In the genomic region with DNA sequence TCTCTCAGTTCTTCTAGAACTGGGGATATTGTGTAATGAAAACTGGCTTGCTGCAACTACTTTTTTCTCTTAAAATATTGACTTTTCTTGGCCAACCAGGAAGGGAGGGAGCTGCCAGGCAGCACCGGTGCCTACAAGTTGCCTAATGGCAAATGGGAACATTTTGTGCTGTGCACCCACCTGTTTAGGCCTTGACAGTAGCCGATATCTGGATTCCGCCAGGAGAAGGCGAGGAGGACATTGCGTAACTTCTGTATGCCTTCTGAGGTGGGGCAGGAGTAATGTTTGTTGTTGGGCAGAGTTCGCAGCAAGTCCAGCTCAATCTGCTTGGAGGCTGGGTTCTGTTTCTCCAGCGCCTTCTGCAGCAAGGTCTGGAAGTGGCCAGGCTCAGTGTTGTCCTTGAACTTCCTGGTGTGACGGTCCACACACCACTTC, we compare ENCODE assay signal across 1 cellular context.
TF ChIP-seq lines count a peak whose summit lies in the region.

No MANE protein-coding gene starts in this region.

TF ChIP-seq in HepG2, 621 proteins besides CTCF, POLR2A, EP300 and RAD21 (continued from another document and continues in another):
- TF ChIP-seq, protein P1, sequence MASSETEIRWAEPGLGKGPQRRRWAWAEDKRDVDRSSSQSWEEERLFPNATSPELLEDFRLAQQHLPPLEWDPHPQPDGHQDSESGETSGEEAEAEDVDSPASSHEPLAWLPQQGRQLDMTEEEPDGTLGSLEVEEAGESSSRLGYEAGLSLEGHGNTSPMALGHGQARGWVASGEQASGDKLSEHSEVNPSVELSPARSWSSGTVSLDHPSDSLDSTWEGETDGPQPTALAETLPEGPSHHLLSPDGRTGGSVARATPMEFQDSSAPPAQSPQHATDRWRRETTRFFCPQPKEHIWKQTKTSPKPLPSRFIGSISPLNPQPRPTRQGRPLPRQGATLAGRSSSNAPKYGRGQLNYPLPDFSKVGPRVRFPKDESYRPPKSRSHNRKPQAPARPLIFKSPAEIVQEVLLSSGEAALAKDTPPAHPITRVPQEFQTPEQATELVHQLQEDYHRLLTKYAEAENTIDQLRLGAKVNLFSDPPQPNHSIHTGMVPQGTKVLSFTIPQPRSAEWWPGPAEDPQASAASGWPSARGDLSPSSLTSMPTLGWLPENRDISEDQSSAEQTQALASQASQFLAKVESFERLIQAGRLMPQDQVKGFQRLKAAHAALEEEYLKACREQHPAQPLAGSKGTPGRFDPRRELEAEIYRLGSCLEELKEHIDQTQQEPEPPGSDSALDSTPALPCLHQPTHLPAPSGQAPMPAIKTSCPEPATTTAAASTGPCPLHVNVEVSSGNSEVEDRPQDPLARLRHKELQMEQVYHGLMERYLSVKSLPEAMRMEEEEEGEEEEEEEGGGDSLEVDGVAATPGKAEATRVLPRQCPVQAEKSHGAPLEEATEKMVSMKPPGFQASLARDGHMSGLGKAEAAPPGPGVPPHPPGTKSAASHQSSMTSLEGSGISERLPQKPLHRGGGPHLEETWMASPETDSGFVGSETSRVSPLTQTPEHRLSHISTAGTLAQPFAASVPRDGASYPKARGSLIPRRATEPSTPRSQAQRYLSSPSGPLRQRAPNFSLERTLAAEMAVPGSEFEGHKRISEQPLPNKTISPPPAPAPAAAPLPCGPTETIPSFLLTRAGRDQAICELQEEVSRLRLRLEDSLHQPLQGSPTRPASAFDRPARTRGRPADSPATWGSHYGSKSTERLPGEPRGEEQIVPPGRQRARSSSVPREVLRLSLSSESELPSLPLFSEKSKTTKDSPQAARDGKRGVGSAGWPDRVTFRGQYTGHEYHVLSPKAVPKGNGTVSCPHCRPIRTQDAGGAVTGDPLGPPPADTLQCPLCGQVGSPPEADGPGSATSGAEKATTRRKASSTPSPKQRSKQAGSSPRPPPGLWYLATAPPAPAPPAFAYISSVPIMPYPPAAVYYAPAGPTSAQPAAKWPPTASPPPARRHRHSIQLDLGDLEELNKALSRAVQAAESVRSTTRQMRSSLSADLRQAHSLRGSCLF (CRISPR knock-in tag; IDR thresholded peaks at IDR 0.05; ENCODE audit: borderline replicate concordance) = no peak
- no peak for TF ChIP-seq MTF1 (CRISPR knock-in tag; IDR thresholded peaks at IDR 0.05)
- no peak for TF ChIP-seq RBFOX2 (IDR thresholded peaks at IDR 0.05; ENCODE audit: low read depth, low read length)
- TF ChIP-seq ARID2 (CRISPR knock-in tag; IDR thresholded peaks at IDR 0.05; ENCODE audit: borderline replicate concordance) = no peak
- no peak for TF ChIP-seq IKZF4 (CRISPR knock-in tag; IDR thresholded peaks at IDR 0.05; ENCODE audit: borderline replicate concordance, low read depth, not compliant biosample characterization)
- no peak for TF ChIP-seq HMG20B (CRISPR knock-in tag; conservative IDR thresholded peaks at IDR 0.05)
- no peak for TF ChIP-seq DMAP1 (CRISPR knock-in tag; IDR thresholded peaks at IDR 0.05)
- 0 out of 2 replicates have a peak, but pooled peaks have one; percentile 47 for TF ChIP-seq ZNF501 (CRISPR knock-in tag; IDR thresholded peaks at IDR 0.05)
- TF ChIP-seq, protein P2, sequence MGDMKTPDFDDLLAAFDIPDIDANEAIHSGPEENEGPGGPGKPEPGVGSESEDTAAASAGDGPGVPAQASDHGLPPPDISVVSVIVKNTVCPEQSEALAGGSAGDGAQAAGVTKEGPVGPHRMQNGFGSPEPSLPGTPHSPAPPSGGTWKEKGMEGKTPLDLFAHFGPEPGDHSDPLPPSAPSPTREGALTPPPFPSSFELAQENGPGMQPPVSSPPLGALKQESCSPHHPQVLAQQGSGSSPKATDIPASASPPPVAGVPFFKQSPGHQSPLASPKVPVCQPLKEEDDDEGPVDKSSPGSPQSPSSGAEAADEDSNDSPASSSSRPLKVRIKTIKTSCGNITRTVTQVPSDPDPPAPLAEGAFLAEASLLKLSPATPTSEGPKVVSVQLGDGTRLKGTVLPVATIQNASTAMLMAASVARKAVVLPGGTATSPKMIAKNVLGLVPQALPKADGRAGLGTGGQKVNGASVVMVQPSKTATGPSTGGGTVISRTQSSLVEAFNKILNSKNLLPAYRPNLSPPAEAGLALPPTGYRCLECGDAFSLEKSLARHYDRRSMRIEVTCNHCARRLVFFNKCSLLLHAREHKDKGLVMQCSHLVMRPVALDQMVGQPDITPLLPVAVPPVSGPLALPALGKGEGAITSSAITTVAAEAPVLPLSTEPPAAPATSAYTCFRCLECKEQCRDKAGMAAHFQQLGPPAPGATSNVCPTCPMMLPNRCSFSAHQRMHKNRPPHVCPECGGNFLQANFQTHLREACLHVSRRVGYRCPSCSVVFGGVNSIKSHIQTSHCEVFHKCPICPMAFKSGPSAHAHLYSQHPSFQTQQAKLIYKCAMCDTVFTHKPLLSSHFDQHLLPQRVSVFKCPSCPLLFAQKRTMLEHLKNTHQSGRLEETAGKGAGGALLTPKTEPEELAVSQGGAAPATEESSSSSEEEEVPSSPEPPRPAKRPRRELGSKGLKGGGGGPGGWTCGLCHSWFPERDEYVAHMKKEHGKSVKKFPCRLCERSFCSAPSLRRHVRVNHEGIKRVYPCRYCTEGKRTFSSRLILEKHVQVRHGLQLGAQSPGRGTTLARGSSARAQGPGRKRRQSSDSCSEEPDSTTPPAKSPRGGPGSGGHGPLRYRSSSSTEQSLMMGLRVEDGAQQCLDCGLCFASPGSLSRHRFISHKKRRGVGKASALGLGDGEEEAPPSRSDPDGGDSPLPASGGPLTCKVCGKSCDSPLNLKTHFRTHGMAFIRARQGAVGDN (CRISPR knock-in tag; IDR thresholded peaks at IDR 0.05) = peak; percentile 61
- peak; percentile 55; the same call in 1 of the 2 replicates for TF ChIP-seq ZNF292 (CRISPR knock-in tag; IDR thresholded peaks at IDR 0.05; ENCODE audit: borderline replicate concordance, low read depth)
- TF ChIP-seq RCOR2 (CRISPR knock-in tag; IDR thresholded peaks at IDR 0.05) = 0 out of 2 replicates have a peak, but pooled peaks have one; percentile 29
- peak; percentile 66; the same call in 1 of the 2 replicates for TF ChIP-seq ZNF556 (CRISPR knock-in tag; IDR thresholded peaks at IDR 0.05; ENCODE audit: borderline replicate concordance)
- TF ChIP-seq KLF16 (CRISPR knock-in tag; IDR thresholded peaks at IDR 0.05) = no peak
- no peak for TF ChIP-seq KDM3A (CRISPR knock-in tag; IDR thresholded peaks at IDR 0.05; ENCODE audit: low read depth)
- no peak for TF ChIP-seq ZNF776 (CRISPR knock-in tag; IDR thresholded peaks at IDR 0.05)
- TF ChIP-seq POLR2AphosphoS2 (IDR thresholded peaks at IDR 0.05; ENCODE audit: low read depth, low read length) = no peak
- TF ChIP-seq, protein P3, sequence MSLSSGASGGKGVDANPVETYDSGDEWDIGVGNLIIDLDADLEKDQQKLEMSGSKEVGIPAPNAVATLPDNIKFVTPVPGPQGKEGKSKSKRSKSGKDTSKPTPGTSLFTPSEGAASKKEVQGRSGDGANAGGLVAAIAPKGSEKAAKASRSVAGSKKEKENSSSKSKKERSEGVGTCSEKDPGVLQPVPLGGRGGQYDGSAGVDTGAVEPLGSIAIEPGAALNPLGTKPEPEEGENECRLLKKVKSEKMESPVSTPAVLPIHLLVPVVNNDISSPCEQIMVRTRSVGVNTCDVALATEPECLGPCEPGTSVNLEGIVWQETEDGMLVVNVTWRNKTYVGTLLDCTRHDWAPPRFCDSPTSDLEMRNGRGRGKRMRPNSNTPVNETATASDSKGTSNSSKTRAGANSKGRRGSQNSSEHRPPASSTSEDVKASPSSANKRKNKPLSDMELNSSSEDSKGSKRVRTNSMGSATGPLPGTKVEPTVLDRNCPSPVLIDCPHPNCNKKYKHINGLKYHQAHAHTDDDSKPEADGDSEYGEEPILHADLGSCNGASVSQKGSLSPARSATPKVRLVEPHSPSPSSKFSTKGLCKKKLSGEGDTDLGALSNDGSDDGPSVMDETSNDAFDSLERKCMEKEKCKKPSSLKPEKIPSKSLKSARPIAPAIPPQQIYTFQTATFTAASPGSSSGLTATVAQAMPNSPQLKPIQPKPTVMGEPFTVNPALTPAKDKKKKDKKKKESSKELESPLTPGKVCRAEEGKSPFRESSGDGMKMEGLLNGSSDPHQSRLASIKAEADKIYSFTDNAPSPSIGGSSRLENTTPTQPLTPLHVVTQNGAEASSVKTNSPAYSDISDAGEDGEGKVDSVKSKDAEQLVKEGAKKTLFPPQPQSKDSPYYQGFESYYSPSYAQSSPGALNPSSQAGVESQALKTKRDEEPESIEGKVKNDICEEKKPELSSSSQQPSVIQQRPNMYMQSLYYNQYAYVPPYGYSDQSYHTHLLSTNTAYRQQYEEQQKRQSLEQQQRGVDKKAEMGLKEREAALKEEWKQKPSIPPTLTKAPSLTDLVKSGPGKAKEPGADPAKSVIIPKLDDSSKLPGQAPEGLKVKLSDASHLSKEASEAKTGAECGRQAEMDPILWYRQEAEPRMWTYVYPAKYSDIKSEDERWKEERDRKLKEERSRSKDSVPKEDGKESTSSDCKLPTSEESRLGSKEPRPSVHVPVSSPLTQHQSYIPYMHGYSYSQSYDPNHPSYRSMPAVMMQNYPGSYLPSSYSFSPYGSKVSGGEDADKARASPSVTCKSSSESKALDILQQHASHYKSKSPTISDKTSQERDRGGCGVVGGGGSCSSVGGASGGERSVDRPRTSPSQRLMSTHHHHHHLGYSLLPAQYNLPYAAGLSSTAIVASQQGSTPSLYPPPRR (CRISPR knock-in tag; IDR thresholded peaks at IDR 0.05; ENCODE audit: borderline replicate concordance) = peak; percentile 31; the same call in 1 of the 2 replicates
- TF ChIP-seq JUN (CRISPR knock-in tag; IDR thresholded peaks at IDR 0.05) = no peak
- TF ChIP-seq REXO4 (CRISPR knock-in tag; IDR thresholded peaks at IDR 0.05; ENCODE audit: borderline replicate concordance) = no peak
- no peak for TF ChIP-seq AHR (CRISPR knock-in tag; IDR thresholded peaks at IDR 0.05)
- no peak for TF ChIP-seq NFYB (CRISPR knock-in tag; IDR thresholded peaks at IDR 0.05)
- TF ChIP-seq SP2 (CRISPR knock-in tag; IDR thresholded peaks at IDR 0.05) = no peak
- no peak for TF ChIP-seq ZNF572 (CRISPR knock-in tag; IDR thresholded peaks at IDR 0.05)
- TF ChIP-seq, protein P4, sequence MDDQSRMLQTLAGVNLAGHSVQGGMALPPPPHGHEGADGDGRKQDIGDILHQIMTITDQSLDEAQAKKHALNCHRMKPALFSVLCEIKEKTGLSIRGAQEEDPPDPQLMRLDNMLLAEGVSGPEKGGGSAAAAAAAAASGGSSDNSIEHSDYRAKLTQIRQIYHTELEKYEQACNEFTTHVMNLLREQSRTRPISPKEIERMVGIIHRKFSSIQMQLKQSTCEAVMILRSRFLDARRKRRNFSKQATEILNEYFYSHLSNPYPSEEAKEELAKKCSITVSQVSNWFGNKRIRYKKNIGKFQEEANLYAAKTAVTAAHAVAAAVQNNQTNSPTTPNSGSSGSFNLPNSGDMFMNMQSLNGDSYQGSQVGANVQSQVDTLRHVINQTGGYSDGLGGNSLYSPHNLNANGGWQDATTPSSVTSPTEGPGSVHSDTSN (CRISPR knock-in tag; IDR thresholded peaks at IDR 0.05; ENCODE audit: borderline replicate concordance) = no peak
- TF ChIP-seq, protein P5, sequence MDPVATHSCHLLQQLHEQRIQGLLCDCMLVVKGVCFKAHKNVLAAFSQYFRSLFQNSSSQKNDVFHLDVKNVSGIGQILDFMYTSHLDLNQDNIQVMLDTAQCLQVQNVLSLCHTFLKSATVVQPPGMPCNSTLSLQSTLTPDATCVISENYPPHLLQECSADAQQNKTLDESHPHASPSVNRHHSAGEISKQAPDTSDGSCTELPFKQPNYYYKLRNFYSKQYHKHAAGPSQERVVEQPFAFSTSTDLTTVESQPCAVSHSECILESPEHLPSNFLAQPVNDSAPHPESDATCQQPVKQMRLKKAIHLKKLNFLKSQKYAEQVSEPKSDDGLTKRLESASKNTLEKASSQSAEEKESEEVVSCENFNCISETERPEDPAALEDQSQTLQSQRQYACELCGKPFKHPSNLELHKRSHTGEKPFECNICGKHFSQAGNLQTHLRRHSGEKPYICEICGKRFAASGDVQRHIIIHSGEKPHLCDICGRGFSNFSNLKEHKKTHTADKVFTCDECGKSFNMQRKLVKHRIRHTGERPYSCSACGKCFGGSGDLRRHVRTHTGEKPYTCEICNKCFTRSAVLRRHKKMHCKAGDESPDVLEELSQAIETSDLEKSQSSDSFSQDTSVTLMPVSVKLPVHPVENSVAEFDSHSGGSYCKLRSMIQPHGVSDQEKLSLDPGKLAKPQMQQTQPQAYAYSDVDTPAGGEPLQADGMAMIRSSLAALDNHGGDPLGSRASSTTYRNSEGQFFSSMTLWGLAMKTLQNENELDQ (CRISPR knock-in tag; IDR thresholded peaks at IDR 0.05; ENCODE audit: borderline replicate concordance) = no peak
- no peak for TF ChIP-seq SMARCC2 (IDR thresholded peaks at IDR 0.05)
- TF ChIP-seq ZNF24 (IDR thresholded peaks at IDR 0.05) = no peak
- TF ChIP-seq TOPORS (CRISPR knock-in tag; IDR thresholded peaks at IDR 0.05) = no peak
- TF ChIP-seq ZNF766 (CRISPR knock-in tag; IDR thresholded peaks at IDR 0.05; ENCODE audit: borderline replicate concordance) = no peak
- TF ChIP-seq FOXP1 (IDR thresholded peaks at IDR 0.05) = no peak
- peak; percentile 58; the same call in 1 of the 2 replicates for TF ChIP-seq FOXP1 (CRISPR knock-in tag; IDR thresholded peaks at IDR 0.05)
- TF ChIP-seq, protein P6, sequence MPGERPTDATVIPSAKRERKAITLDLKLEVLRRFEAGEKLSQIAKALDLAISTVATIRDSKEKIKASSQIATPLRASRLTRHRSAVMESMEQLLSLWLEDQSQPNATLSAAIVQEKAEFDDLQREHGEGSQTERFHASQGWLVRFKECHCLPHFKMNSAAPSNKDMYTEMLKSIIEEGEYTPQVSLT (CRISPR knock-in tag; IDR thresholded peaks at IDR 0.05; ENCODE audit: borderline replicate concordance, low read depth) = no peak
- no peak for TF ChIP-seq ZFP36L1 (CRISPR knock-in tag; IDR thresholded peaks at IDR 0.05)
- no peak for TF ChIP-seq ZNF839 (CRISPR knock-in tag; IDR thresholded peaks at IDR 0.05; ENCODE audit: borderline replicate concordance)
- TF ChIP-seq KMT2A (CRISPR knock-in tag; IDR thresholded peaks at IDR 0.05) = no peak
- TF ChIP-seq ZNF530 (CRISPR knock-in tag; IDR thresholded peaks at IDR 0.05; ENCODE audit: low read depth) = no peak
- TF ChIP-seq ZNF749 (CRISPR knock-in tag; IDR thresholded peaks at IDR 0.05; ENCODE audit: borderline replicate concordance) = no peak
- TF ChIP-seq, protein P7, sequence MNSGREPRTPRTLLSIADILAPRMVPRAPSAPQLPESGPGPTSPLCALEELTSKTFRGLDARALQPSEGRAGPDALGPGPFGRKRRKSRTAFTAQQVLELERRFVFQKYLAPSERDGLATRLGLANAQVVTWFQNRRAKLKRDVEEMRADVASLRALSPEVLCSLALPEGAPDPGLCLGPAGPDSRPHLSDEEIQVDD (CRISPR knock-in tag; IDR thresholded peaks at IDR 0.05; ENCODE audit: borderline replicate concordance) = no peak
- TF ChIP-seq, protein P8, sequence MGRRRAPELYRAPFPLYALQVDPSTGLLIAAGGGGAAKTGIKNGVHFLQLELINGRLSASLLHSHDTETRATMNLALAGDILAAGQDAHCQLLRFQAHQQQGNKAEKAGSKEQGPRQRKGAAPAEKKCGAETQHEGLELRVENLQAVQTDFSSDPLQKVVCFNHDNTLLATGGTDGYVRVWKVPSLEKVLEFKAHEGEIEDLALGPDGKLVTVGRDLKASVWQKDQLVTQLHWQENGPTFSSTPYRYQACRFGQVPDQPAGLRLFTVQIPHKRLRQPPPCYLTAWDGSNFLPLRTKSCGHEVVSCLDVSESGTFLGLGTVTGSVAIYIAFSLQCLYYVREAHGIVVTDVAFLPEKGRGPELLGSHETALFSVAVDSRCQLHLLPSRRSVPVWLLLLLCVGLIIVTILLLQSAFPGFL (CRISPR knock-in tag; IDR thresholded peaks at IDR 0.05) = no peak
